ENCODE assay signal across 1 cellular context in the genomic region with DNA sequence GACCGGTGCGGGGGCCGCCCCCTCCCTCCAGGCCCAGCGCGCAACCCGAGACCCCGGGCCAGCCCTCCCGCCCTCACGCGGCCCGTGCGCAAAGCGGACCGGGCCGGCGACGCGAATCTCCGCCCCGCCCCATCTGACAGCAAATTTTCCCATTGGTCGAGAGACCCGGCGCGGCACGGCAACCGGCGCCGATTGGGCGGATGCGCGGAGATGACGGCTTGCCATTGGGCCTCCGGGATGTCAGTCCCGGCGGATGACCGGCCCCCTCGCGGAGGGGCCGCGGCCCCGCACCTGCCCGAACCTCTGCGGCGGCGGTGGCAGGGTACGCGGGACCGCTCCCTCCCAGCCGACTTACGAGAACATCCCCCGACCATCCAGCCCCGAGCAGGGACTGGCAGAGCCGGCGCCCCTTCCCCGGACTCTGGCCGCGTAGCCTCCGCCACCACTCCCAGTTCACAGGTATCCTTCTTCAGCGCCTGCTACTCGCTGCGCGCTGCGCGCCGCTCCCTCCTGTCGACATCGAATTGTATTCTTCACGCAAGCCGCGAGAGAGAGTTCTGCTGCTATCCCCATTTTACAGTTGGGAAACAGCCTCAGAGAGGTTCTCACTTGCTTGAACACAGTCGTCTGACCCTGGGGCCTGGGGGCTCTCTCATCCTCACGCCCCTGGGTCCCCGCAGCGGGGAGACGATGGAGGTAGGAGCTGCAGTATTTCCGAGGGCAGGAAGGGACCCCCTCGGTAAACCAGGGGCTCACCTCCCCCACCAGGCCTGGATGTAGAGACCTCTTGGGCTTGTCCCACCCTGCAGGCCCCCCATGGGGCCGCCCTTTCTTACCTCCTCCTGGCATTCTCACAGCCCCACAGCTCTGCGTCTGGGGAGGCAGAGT.
A peak's percentile ranks its signal among the peaks of the same experiment; 100 is the strongest.
TF ChIP-seq lines count a peak whose summit lies in the region.

A gene with protein sequence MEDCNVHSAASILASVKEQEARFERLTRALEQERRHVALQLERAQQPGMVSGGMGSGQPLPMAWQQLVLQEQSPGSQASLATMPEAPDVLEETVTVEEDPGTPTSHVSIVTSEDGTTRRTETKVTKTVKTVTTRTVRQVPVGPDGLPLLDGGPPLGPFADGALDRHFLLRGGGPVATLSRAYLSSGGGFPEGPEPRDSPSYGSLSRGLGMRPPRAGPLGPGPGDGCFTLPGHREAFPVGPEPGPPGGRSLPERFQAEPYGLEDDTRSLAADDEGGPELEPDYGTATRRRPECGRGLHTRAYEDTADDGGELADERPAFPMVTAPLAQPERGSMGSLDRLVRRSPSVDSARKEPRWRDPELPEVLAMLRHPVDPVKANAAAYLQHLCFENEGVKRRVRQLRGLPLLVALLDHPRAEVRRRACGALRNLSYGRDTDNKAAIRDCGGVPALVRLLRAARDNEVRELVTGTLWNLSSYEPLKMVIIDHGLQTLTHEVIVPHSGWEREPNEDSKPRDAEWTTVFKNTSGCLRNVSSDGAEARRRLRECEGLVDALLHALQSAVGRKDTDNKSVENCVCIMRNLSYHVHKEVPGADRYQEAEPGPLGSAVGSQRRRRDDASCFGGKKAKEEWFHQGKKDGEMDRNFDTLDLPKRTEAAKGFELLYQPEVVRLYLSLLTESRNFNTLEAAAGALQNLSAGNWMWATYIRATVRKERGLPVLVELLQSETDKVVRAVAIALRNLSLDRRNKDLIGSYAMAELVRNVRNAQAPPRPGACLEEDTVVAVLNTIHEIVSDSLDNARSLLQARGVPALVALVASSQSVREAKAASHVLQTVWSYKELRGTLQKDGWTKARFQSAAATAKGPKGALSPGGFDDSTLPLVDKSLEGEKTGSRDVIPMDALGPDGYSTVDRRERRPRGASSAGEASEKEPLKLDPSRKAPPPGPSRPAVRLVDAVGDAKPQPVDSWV (minus strand): TSS at position 90 of the 888 bp plus-strand sequence. CDS start 26,029 bp downstream, outside the sequence.

TF ChIP-seq in HepG2, 621 proteins besides CTCF, POLR2A, EP300 and RAD21 (continued from another document and continues in another):
- TF ChIP-seq, protein P1, sequence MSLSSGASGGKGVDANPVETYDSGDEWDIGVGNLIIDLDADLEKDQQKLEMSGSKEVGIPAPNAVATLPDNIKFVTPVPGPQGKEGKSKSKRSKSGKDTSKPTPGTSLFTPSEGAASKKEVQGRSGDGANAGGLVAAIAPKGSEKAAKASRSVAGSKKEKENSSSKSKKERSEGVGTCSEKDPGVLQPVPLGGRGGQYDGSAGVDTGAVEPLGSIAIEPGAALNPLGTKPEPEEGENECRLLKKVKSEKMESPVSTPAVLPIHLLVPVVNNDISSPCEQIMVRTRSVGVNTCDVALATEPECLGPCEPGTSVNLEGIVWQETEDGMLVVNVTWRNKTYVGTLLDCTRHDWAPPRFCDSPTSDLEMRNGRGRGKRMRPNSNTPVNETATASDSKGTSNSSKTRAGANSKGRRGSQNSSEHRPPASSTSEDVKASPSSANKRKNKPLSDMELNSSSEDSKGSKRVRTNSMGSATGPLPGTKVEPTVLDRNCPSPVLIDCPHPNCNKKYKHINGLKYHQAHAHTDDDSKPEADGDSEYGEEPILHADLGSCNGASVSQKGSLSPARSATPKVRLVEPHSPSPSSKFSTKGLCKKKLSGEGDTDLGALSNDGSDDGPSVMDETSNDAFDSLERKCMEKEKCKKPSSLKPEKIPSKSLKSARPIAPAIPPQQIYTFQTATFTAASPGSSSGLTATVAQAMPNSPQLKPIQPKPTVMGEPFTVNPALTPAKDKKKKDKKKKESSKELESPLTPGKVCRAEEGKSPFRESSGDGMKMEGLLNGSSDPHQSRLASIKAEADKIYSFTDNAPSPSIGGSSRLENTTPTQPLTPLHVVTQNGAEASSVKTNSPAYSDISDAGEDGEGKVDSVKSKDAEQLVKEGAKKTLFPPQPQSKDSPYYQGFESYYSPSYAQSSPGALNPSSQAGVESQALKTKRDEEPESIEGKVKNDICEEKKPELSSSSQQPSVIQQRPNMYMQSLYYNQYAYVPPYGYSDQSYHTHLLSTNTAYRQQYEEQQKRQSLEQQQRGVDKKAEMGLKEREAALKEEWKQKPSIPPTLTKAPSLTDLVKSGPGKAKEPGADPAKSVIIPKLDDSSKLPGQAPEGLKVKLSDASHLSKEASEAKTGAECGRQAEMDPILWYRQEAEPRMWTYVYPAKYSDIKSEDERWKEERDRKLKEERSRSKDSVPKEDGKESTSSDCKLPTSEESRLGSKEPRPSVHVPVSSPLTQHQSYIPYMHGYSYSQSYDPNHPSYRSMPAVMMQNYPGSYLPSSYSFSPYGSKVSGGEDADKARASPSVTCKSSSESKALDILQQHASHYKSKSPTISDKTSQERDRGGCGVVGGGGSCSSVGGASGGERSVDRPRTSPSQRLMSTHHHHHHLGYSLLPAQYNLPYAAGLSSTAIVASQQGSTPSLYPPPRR (CRISPR knock-in tag; IDR thresholded peaks at IDR 0.05; ENCODE audit: borderline replicate concordance) = no peak
- no peak for TF ChIP-seq KDM4B (CRISPR knock-in tag; IDR thresholded peaks at IDR 0.05)
- no peak for TF ChIP-seq MAFG (CRISPR knock-in tag; IDR thresholded peaks at IDR 0.05)
- no peak for TF ChIP-seq YEATS4 (CRISPR knock-in tag; IDR thresholded peaks at IDR 0.05; ENCODE audit: borderline replicate concordance)
- 0 out of 2 replicates have a peak, but pooled peaks have one; percentile 39 for TF ChIP-seq GZF1 (CRISPR knock-in tag; IDR thresholded peaks at IDR 0.05)
- TF ChIP-seq PHF21A (CRISPR knock-in tag; IDR thresholded peaks at IDR 0.05) = peak; percentile 92
- no peak; the same call in 1 of the 2 replicates for TF ChIP-seq KAT8 (CRISPR knock-in tag; IDR thresholded peaks at IDR 0.05)
- TF ChIP-seq, protein P2, sequence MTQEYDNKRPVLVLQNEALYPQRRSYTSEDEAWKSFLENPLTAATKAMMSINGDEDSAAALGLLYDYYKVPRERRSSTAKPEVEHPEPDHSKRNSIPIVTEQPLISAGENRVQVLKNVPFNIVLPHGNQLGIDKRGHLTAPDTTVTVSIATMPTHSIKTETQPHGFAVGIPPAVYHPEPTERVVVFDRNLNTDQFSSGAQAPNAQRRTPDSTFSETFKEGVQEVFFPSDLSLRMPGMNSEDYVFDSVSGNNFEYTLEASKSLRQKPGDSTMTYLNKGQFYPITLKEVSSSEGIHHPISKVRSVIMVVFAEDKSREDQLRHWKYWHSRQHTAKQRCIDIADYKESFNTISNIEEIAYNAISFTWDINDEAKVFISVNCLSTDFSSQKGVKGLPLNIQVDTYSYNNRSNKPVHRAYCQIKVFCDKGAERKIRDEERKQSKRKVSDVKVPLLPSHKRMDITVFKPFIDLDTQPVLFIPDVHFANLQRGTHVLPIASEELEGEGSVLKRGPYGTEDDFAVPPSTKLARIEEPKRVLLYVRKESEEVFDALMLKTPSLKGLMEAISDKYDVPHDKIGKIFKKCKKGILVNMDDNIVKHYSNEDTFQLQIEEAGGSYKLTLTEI (CRISPR knock-in tag; conservative IDR thresholded peaks at IDR 0.05) = no peak
- TF ChIP-seq MYC (CRISPR knock-in tag; IDR thresholded peaks at IDR 0.05; ENCODE audit: borderline replicate concordance) = peak; percentile 18; the same call in 1 of the 2 replicates
- TF ChIP-seq ZNF326 (CRISPR knock-in tag; IDR thresholded peaks at IDR 0.05; ENCODE audit: borderline replicate concordance) = no peak
- TF ChIP-seq, protein P3, sequence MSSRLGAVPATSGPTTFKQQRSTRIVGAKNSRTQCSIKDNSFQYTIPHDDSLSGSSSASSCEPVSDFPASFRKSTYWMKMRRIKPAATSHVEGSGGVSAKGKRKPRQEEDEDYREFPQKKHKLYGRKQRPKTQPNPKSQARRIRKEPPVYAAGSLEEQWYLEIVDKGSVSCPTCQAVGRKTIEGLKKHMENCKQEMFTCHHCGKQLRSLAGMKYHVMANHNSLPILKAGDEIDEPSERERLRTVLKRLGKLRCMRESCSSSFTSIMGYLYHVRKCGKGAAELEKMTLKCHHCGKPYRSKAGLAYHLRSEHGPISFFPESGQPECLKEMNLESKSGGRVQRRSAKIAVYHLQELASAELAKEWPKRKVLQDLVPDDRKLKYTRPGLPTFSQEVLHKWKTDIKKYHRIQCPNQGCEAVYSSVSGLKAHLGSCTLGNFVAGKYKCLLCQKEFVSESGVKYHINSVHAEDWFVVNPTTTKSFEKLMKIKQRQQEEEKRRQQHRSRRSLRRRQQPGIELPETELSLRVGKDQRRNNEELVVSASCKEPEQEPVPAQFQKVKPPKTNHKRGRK (CRISPR knock-in tag; IDR thresholded peaks at IDR 0.05) = no peak
- TF ChIP-seq ZNF501 (CRISPR knock-in tag; IDR thresholded peaks at IDR 0.05) = peak; percentile 36; the same call in 1 of the 2 replicates
- TF ChIP-seq, protein P4, sequence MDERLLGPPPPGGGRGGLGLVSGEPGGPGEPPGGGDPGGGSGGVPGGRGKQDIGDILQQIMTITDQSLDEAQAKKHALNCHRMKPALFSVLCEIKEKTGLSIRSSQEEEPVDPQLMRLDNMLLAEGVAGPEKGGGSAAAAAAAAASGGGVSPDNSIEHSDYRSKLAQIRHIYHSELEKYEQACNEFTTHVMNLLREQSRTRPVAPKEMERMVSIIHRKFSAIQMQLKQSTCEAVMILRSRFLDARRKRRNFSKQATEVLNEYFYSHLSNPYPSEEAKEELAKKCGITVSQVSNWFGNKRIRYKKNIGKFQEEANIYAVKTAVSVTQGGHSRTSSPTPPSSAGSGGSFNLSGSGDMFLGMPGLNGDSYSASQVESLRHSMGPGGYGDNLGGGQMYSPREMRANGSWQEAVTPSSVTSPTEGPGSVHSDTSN (CRISPR knock-in tag; IDR thresholded peaks at IDR 0.05) = peak; percentile 94
- TF ChIP-seq, protein P5, sequence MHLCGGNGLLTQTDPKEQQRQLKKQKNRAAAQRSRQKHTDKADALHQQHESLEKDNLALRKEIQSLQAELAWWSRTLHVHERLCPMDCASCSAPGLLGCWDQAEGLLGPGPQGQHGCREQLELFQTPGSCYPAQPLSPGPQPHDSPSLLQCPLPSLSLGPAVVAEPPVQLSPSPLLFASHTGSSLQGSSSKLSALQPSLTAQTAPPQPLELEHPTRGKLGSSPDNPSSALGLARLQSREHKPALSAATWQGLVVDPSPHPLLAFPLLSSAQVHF (CRISPR knock-in tag; IDR thresholded peaks at IDR 0.05) = no peak
- no peak for TF ChIP-seq TBX3 (IDR thresholded peaks at IDR 0.05; ENCODE audit: borderline replicate concordance)
- no peak for TF ChIP-seq ZNF282 (IDR thresholded peaks at IDR 0.05; ENCODE audit: partially characterized antibody)
- peak; percentile 73 for TF ChIP-seq HNRNPLL (IDR thresholded peaks at IDR 0.05; ENCODE audit: low read depth, low read length, poor library complexity, severe bottlenecking)
- TF ChIP-seq, protein P6, sequence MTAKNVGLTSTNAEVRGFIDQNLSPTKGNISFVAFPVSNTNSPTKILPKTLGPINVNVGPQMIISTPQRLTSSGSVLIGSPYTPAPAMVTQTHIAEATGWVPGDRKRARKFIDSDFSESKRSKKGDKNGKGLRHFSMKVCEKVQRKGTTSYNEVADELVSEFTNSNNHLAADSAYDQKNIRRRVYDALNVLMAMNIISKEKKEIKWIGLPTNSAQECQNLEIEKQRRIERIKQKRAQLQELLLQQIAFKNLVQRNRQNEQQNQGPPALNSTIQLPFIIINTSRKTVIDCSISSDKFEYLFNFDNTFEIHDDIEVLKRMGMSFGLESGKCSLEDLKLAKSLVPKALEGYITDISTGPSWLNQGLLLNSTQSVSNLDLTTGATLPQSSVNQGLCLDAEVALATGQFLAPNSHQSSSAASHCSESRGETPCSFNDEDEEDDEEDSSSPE (CRISPR knock-in tag; IDR thresholded peaks at IDR 0.05) = peak; percentile 70
- TF ChIP-seq, protein P7, sequence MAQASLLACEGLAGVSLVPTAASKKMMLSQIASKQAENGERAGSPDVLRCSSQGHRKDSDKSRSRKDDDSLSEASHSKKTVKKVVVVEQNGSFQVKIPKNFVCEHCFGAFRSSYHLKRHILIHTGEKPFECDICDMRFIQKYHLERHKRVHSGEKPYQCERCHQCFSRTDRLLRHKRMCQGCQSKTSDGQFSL (CRISPR knock-in tag; IDR thresholded peaks at IDR 0.05) = no peak
- TF ChIP-seq XRCC5 (optimal IDR thresholded peaks at IDR 0.05; ENCODE audit: low read length) = no peak
- TF ChIP-seq, protein P8, sequence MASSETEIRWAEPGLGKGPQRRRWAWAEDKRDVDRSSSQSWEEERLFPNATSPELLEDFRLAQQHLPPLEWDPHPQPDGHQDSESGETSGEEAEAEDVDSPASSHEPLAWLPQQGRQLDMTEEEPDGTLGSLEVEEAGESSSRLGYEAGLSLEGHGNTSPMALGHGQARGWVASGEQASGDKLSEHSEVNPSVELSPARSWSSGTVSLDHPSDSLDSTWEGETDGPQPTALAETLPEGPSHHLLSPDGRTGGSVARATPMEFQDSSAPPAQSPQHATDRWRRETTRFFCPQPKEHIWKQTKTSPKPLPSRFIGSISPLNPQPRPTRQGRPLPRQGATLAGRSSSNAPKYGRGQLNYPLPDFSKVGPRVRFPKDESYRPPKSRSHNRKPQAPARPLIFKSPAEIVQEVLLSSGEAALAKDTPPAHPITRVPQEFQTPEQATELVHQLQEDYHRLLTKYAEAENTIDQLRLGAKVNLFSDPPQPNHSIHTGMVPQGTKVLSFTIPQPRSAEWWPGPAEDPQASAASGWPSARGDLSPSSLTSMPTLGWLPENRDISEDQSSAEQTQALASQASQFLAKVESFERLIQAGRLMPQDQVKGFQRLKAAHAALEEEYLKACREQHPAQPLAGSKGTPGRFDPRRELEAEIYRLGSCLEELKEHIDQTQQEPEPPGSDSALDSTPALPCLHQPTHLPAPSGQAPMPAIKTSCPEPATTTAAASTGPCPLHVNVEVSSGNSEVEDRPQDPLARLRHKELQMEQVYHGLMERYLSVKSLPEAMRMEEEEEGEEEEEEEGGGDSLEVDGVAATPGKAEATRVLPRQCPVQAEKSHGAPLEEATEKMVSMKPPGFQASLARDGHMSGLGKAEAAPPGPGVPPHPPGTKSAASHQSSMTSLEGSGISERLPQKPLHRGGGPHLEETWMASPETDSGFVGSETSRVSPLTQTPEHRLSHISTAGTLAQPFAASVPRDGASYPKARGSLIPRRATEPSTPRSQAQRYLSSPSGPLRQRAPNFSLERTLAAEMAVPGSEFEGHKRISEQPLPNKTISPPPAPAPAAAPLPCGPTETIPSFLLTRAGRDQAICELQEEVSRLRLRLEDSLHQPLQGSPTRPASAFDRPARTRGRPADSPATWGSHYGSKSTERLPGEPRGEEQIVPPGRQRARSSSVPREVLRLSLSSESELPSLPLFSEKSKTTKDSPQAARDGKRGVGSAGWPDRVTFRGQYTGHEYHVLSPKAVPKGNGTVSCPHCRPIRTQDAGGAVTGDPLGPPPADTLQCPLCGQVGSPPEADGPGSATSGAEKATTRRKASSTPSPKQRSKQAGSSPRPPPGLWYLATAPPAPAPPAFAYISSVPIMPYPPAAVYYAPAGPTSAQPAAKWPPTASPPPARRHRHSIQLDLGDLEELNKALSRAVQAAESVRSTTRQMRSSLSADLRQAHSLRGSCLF (CRISPR knock-in tag; IDR thresholded peaks at IDR 0.05; ENCODE audit: borderline replicate concordance) = no peak
- TF ChIP-seq, protein P9, sequence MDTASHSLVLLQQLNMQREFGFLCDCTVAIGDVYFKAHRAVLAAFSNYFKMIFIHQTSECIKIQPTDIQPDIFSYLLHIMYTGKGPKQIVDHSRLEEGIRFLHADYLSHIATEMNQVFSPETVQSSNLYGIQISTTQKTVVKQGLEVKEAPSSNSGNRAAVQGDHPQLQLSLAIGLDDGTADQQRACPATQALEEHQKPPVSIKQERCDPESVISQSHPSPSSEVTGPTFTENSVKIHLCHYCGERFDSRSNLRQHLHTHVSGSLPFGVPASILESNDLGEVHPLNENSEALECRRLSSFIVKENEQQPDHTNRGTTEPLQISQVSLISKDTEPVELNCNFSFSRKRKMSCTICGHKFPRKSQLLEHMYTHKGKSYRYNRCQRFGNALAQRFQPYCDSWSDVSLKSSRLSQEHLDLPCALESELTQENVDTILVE (CRISPR knock-in tag; IDR thresholded peaks at IDR 0.05) = no peak
